In the genomic region with DNA sequence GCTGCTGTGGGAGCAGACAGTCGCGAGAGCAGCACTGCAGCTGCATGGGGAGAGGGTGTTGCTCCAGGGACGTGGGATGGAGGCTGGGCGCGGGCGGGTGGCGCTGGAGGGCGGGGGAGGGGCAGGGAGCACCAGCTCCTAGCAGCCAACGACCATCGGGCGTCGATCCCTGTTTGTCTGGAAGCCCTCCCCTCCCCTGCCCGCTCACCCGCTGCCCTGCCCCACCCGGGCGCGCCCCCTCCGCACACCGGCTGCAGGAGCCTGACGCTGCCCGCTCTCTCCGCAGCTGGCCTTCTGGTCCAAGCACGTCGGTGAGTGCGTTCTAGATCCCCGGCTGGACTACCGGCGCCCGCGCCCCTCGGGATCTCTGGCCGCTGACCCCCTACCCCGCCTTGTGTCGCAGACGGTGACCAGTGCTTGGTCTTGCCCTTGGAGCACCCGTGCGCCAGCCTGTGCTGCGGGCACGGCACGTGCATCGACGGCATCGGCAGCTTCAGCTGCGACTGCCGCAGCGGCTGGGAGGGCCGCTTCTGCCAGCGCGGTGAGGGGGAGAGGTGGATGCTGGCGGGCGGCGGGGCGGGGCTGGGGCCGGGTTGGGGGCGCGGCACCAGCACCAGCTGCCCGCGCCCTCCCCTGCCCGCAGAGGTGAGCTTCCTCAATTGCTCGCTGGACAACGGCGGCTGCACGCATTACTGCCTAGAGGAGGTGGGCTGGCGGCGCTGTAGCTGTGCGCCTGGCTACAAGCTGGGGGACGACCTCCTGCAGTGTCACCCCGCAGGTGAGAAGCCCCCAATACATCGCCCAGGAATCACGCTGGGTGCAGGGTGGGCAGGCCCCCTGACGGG, we compare ENCODE assay signal across 8 cellular contexts. TPM values are rescaled to one million over a fixed set of nuclear protein-coding genes. Genes with fewer than 3 reads are reported as not detected.
DNase-seq lines count a peak whose midpoint lies in the region; ATAC-seq, FAIRE-seq and TF ChIP-seq lines count a peak whose summit lies in the region.
"Had no signal": no experiment of that assay in that cellular context is flagged by ENCODE, and none has a peak within 500 bp of the region (broad histone marks: within the 10 kb centered on the region; RNA-seq: fewer than 3 reads in every experiment).

No MANE protein-coding gene starts in this region.

- H3K4me2 ChIP-seq in H9 (ENCODE audit: insufficient read depth, insufficient read length, low read length): peak overlapping the region; percentile 78

- no peak overlapping the region for H2BK5ac ChIP-seq in H9 (ENCODE audit: insufficient read length, low read length)

- H4K91ac ChIP-seq in H9 (ENCODE audit: insufficient read length, low read depth, low read length): no peak overlapping the region

- H2BK12ac ChIP-seq in H9 (ENCODE audit: insufficient read length, low read depth, low read length): no peak overlapping the region

- ATAC-seq in upper lobe of left lung (ENCODE audit: low FRiP score in 2 of 2): peak in 1 of 2 donors; percentile 45
- no peak for ATAC-seq in HG03442 (IDR thresholded peaks at IDR 0.05; ENCODE audit: unreplicated experiment)

- TF ChIP-seq EP300 in upper lobe of left lung (IDR thresholded peaks at IDR 0.05): no peak

- H3K23ac ChIP-seq in H9 (ENCODE audit: insufficient read length, low read depth, low read length): no peak overlapping the region

- WGBS in H9 (ENCODE audit: extremely low coverage, insufficient read length, low lambda C conversion rate): no CpG with 5 or more reads among the region's 71 CpGs
- 1 to 18% methylated on average over 4 to 17 of the region's 71 CpGs for WGBS in upper lobe of left lung, 2 donors

- H3K23me2 ChIP-seq in H9 (ENCODE audit: insufficient read length, low read depth, low read length, poor library complexity, severe bottlenecking): peaks cover 10% of the 10 kb centered on the region

- H2AFZ ChIP-seq in H9 (ENCODE audit: low read length): no peak overlapping the region

- H2BK120ac ChIP-seq in H9 (ENCODE audit: low read depth, low read length, poor library complexity, severe bottlenecking): no peak overlapping the region

- TF ChIP-seq CTCF in H9 (conservative IDR thresholded peaks at IDR 0.05) (no peak), astrocyte of the spinal cord (IDR thresholded peaks at IDR 0.05; ENCODE audit: low read depth, low read length) (no peak), upper lobe of left lung (IDR thresholded peaks at IDR 0.05) (no peak)

- H4K8ac ChIP-seq in H9 (replicated peaks; ENCODE audit: insufficient read length, low read depth, low read length): no peak overlapping the region

- H3K27ac ChIP-seq in H9 (ENCODE audit: insufficient read length, low read depth, low read length) (no peak overlapping the region), upper lobe of left lung (no peak overlapping the region)

- H3K9me3 ChIP-seq in H9 (ENCODE audit: control insufficient read depth, low read depth, low read length) (no peaks in the 10 kb centered on the region), upper lobe of left lung (no peaks in the 10 kb centered on the region)

- H3K27me3 ChIP-seq in H9 (ENCODE audit: insufficient read depth, low read length) (peaks cover 3% of the 10 kb centered on the region; the same call in 1 of the 2 replicates), upper lobe of left lung (peaks cover 0 to 21% (median 8%) of the 10 kb centered on the region in 4 donors)

- H4K5ac ChIP-seq in H9 (ENCODE audit: insufficient read length, low read depth, low read length): no peak overlapping the region

- H3K4ac ChIP-seq in H9 (ENCODE audit: low read depth, low read length): no peak overlapping the region

- H4K20me1 ChIP-seq in H9 (ENCODE audit: control insufficient read depth, insufficient read depth, insufficient read length): no peaks in the 10 kb centered on the region

- DNase-seq in H9 (peak; percentile 79), NCI-H345 treated with DMSO at 0.1 percent for 48 hours (lab: John Stamatoyannopoulos, UW; ENCODE audit: unreplicated experiment) (peak; percentile 29), astrocyte of the spinal cord (ENCODE audit: low read depth, low spot score) (no peak), left kidney (ENCODE audit: low read depth, low spot score) (peak; percentile 78), upper lobe of left lung (peak; percentile 54 to 88), urothelium cell line (ENCODE audit: low spot score) (no peak)

- peak overlapping the region; percentile 31 for H3K4me3 ChIP-seq in astrocyte of the spinal cord (ENCODE audit: low read depth, low read length)
- peak overlapping the region in 3 of 4 donors; percentile 26 to 43 (median 29) for H3K4me3 ChIP-seq in upper lobe of left lung

- H3K9ac ChIP-seq in H9 (ENCODE audit: extremely low read depth, insufficient read length, low read length): no peak overlapping the region

- H3K36me3 Mint-ChIP-seq in H9 (ENCODE audit: insufficient read depth in 1 of 3, low read depth in 3 of 3): no peaks in the 10 kb centered on the region

- H3K4me3 Mint-ChIP-seq in H9: peak overlapping the region; percentile 63 to 84

- no peak overlapping the region for H3K56ac ChIP-seq in H9 (ENCODE audit: insufficient read length, low read depth, low read length)

- no peak for TF ChIP-seq POLR2A in upper lobe of left lung (IDR thresholded peaks at IDR 0.05)

- peaks cover 12 to 17% of the 10 kb centered on the region in 2 experiments for H3K4me1 Mint-ChIP-seq in H9

- H3T11ph ChIP-seq in H9 (ENCODE audit: low read length): no peak overlapping the region

- H2AK5ac ChIP-seq in H9 (ENCODE audit: insufficient read length, low read length): no peak overlapping the region

- H3K4me1 ChIP-seq in H9 (ENCODE audit: insufficient read depth, low read length) (no peaks in the 10 kb centered on the region), upper lobe of left lung (peaks cover 11 to 18% (median 14%) of the 10 kb centered on the region in 4 donors)

- no peaks in the 10 kb centered on the region for H3K79me1 ChIP-seq in H9 (ENCODE audit: insufficient read depth, low read depth, low read length, poor library complexity, severe bottlenecking)

- H3K27ac Mint-ChIP-seq in H9: peak overlapping the region in 1 of 3 experiments; percentile 40; a peak in 1 of 7 replicates

- peaks cover 0 to 2% of the 10 kb centered on the region in 2 experiments; a peak in 1 of 5 replicates for H3K9me3 Mint-ChIP-seq in H9

- in situ Hi-C loops in astrocyte of the spinal cord (cut with HindIII; ENCODE audit: low sequenced_read_pairs): no loop called here

- H3K18ac ChIP-seq in H9 (ENCODE audit: insufficient read length, low read depth, low read length): no peak overlapping the region

- no peaks in the 10 kb centered on the region for H3K36me3 ChIP-seq in upper lobe of left lung

- H2BK20ac ChIP-seq in H9 (ENCODE audit: low read depth, low read length, poor library complexity, severe bottlenecking): no peak overlapping the region

- peaks cover 64% of the 10 kb centered on the region for H3K27me3 Mint-ChIP-seq in H9 (ENCODE audit: low read depth)

- no peak overlapping the region; the same call in 1 of the 2 replicates for H3K14ac ChIP-seq in H9 (ENCODE audit: insufficient read depth, low read length)

- FAIRE-seq in urothelium cell line (lab: Jason Lieb, UNC): no peak

- H2BK15ac ChIP-seq in H9 (ENCODE audit: low read depth, low read length): no peak overlapping the region

- no peaks in the 10 kb centered on the region for H3K79me2 ChIP-seq in H9 (ENCODE audit: insufficient read depth, low read length)

RNA-seq across cellular contexts. Expression of a gene that starts 4.6 kb away (rescaled TPM):
- total RNA-seq in H9 (2021) (0.37 and 0.61 TPM in 2 replicates), upper lobe of left lung (under 1 TPM in 4 of 6 donors, not detected in 2; 0.55 to 0.79 (median 0.62) TPM)
- total RNA-seq: T-helper 1 cell treated with Interleukin-12 subunit alpha and Interleukin-12 subunit beta and Interleukin-4 antibody, amounts not matched to agents 30 ng/mL and 1 ng/mL, for 36 hours had no signal

RNA-seq across cellular contexts. Expression of a gene that starts 35.1 kb away (rescaled TPM):
- total RNA-seq in H9 (2021) (25.8 and 26.8 TPM in 2 replicates), upper lobe of left lung (10 to 100 TPM; 43.0 to 79.2 (median 66.9) TPM)

Comparison
In these comparisons a context has a peak if more than half of its experiments do, and no peak if none do; other contexts are left out.
1. DNase-seq: peak in H9 (single experiment), NCI-H345 treated with DMSO at 0.1 percent for 48 hours (single experiment), left kidney (single experiment) and upper lobe of left lung (2 of 2); none in astrocyte of the spinal cord (single experiment) and urothelium cell line (single experiment).